Comparison of ENCODE assay signal across 16 cellular contexts in the genomic region with DNA sequence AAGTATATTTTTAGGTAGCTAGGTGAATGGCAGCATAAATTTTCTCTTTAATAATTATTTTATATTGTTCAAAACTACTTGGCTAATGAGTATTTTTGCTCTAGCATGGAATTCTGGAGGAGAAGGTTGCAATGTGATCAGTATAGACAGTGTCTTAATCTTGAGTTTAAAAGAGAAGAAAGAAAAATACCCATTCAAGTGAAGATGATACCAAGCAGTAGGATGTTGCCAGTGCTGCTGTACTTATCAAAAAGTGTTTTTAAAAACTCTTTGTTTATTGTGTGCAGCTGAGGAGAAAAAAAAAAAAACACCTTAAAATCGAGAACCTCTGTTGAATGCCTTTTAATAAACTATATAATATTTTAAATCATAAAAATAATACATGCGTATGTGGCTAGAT. TPM values are rescaled to one million over a fixed set of nuclear protein-coding genes. Genes with fewer than 3 reads are reported as not detected.
A peak's percentile ranks its signal among the peaks of the same experiment; 100 is the strongest.
DNase-seq lines count a peak whose midpoint lies in the region; ATAC-seq and TF ChIP-seq lines count a peak whose summit lies in the region.
"Had no signal": no experiment of that assay in that cellular context is flagged by ENCODE, and none has a peak within 500 bp of the region (broad histone marks: within the 10 kb centered on the region; RNA-seq: fewer than 3 reads in every experiment).

No MANE protein-coding gene starts in this region.

- peaks cover 84% of the 10 kb centered on the region for H3F3A ChIP-seq in Loucy (ENCODE audit: low read depth)

- intact Hi-C loops in HCT116 (cut with micrococcal nuclease), result no loop called here
- intact Hi-C loops in left ventricle myocardium inferior (cut with micrococcal nuclease), result no loop called here
- intact Hi-C loops in gastrocnemius medialis (cut with DNase I; ENCODE audit: low total_unique reads), result no loop called here

- H3K36me3 ChIP-seq in HCT116 (ENCODE audit: control insufficient read depth in 1 of 2, insufficient read depth in 2 of 2, low read length in 2 of 2), result no peaks in the 10 kb centered on the region; a peak in 2 of 4 replicates
- H3K36me3 ChIP-seq in Loucy (ENCODE audit: insufficient read depth, low read length), result peaks cover 99% of the 10 kb centered on the region
- H3K36me3 ChIP-seq in left ventricle myocardium inferior, result no peaks in the 10 kb centered on the region
- no peaks in the 10 kb centered on the region for H3K36me3 ChIP-seq in gastrocnemius medialis
- H3K36me3 ChIP-seq: BE2C had no signal

- TF ChIP-seq RAD21 in HCT116 (IDR thresholded peaks at IDR 0.05; ENCODE audit: low read depth), result no peak

- BruUV-seq in HCT116 (replicated peaks; lab: Mats Ljungman, UMichigan), result TSS peak; percentile 20

- H4K20me1 ChIP-seq in HCT116 (ENCODE audit: insufficient read depth) (peaks cover 19% of the 10 kb centered on the region; the same call in 1 of the 2 replicates), Loucy (ENCODE audit: insufficient read depth, low read length, poor library complexity, severe bottlenecking) (peaks cover 100% of the 10 kb centered on the region)

- H3K9me2 ChIP-seq in HCT116 (ENCODE audit: insufficient read depth) (no peaks in the 10 kb centered on the region), Loucy (replicated peaks; ENCODE audit: low read depth, low read length) (no peaks in the 10 kb centered on the region)

- H3K27me3 ChIP-seq in HCT116 (ENCODE audit: insufficient read depth, low read length) (no peaks in the 10 kb centered on the region), Loucy (ENCODE audit: insufficient read depth, low read length, poor library complexity, severe bottlenecking) (no peaks in the 10 kb centered on the region), left ventricle myocardium inferior (ENCODE audit: low read depth) (no peaks in the 10 kb centered on the region), gastrocnemius medialis (no peaks in the 10 kb centered on the region)
- H3K27me3 ChIP-seq: BE2C had no signal

- DNase-seq in HCT116 (ENCODE audit: low read depth, low spot score), result no peak
- DNase-seq in left ventricle myocardium inferior, result no peak
- DNase-seq in gastrocnemius medialis, result no peak
- DNase-seq in activated naive CD8-positive, alpha-beta T cell treated with anti-CD3 and anti-CD28 coated beads for 36 hours, result no peak
- DNase-seq in MV-4-11 (lab: John Stamatoyannopoulos, UW), result no peak
- DNase-seq: BE2C; CD8-positive, alpha-beta T cell; COR-L47; DMS153; DMS79 treated with DMSO at 0.1 percent for 48 hours; EL; GM23248; H7 had no signal

- H3K79me2 ChIP-seq in HCT116 (ENCODE audit: insufficient read depth, low read length) (peaks cover 100% of the 10 kb centered on the region), Loucy (ENCODE audit: insufficient read depth, low read length) (peaks cover 100% of the 10 kb centered on the region)

- H3K4me1 Mint-ChIP-seq in activated naive CD8-positive, alpha-beta T cell treated with anti-CD3 and anti-CD28 coated beads for 36 hours, result peaks cover 63% of the 10 kb centered on the region

- no peaks in the 10 kb centered on the region for H3K27me3 Mint-ChIP-seq in activated naive CD8-positive, alpha-beta T cell treated with anti-CD3 and anti-CD28 coated beads for 36 hours

- H3K4me2 ChIP-seq in HCT116 (ENCODE audit: low read length) (no peak overlapping the region), Loucy (ENCODE audit: low read depth, low read length, poor library complexity, severe bottlenecking) (peak overlapping the region; percentile 69)
- H3K4me2 ChIP-seq: A549 had no signal

- in situ Hi-C loops in gastrocnemius medialis (cut with MboI; ENCODE audit: low sequenced_read_pairs in 4 of 4), result no loop called here

- H3K27ac ChIP-seq in HCT116 (ENCODE audit: low read depth, low read length) (no peak overlapping the region), left ventricle myocardium inferior (replicated peaks) (peak overlapping the region; percentile 86), gastrocnemius medialis (peak overlapping the region; percentile 74 to 85 (median 82))
- H3K27ac ChIP-seq: A549, C4-2B, GM23248 had no signal

- TF ChIP-seq CTCF in HCT116 (IDR thresholded peaks at IDR 0.05 in 2 of 3, conservative IDR thresholded peaks at IDR 0.05 in 1 of 3; ENCODE audit: borderline replicate concordance in 1 of 3, insufficient read depth in 1 of 3, low read depth in 2 of 3, low read length in 2 of 3), result no peak
- TF ChIP-seq CTCF in Loucy (conservative IDR thresholded peaks at IDR 0.05; ENCODE audit: low read length), result no peak
- TF ChIP-seq CTCF in left ventricle myocardium inferior (IDR thresholded peaks at IDR 0.05; ENCODE audit: borderline replicate concordance), result no peak
- no peak for TF ChIP-seq CTCF in gastrocnemius medialis (IDR thresholded peaks at IDR 0.05 in 4 of 5, conservative IDR thresholded peaks at IDR 0.05 in 1 of 5)

- H2AFZ ChIP-seq in HCT116 (ENCODE audit: low read depth, low read length, poor library complexity, severe bottlenecking), result no peak overlapping the region
- no peak overlapping the region for H2AFZ ChIP-seq in Loucy (ENCODE audit: low read length)
- H2AFZ ChIP-seq: GM23248 had no signal

- H3K36me3 Mint-ChIP-seq in activated naive CD8-positive, alpha-beta T cell treated with anti-CD3 and anti-CD28 coated beads for 36 hours, result peaks cover 56% of the 10 kb centered on the region

- POLR2A ChIA-PET in HCT116 (lab: Charles Lee), result no interaction called here

- H3K9me3 Mint-ChIP-seq in activated naive CD8-positive, alpha-beta T cell treated with anti-CD3 and anti-CD28 coated beads for 36 hours, result peaks cover 21% of the 10 kb centered on the region

- H3K4me1 ChIP-seq in HCT116 (ENCODE audit: control insufficient read depth in 1 of 2, insufficient read depth in 2 of 2, low read length in 2 of 2) (no peaks in the 10 kb centered on the region), Loucy (ENCODE audit: insufficient read depth, low read length, poor library complexity, severe bottlenecking) (peaks cover 71% of the 10 kb centered on the region), left ventricle myocardium inferior (peaks cover 76% of the 10 kb centered on the region), gastrocnemius medialis (peaks cover 25 to 41% of the 10 kb centered on the region in 2 donors)
- H3K4me1 ChIP-seq: A549, BE2C had no signal

- RAD21 ChIA-PET in HCT116 (lab: Charles Lee; ENCODE audit: low non-redundant PET in 1 of 2, low total read pairs in 2 of 2, uncharacterized antibody in 2 of 2, unreplicated experiment in 2 of 2), result no interaction called here

- H3K9ac ChIP-seq in HCT116 (ENCODE audit: low read length) (no peak overlapping the region), Loucy (ENCODE audit: low read depth, low read length, poor library complexity, severe bottlenecking) (no peak overlapping the region)
- H3K9ac ChIP-seq: GM23248 had no signal

- H3K4me3 Mint-ChIP-seq in activated naive CD8-positive, alpha-beta T cell treated with anti-CD3 and anti-CD28 coated beads for 36 hours, result no peak overlapping the region
- H3K4me3 Mint-ChIP-seq: CD8-positive, alpha-beta T cell had no signal

- CTCF ChIA-PET in HCT116 (lab: Charles Lee), result interaction anchor here (1.4 to 1.5 kb wide), 2 partner anchors 15 to 188 kb away, joined by 3 to 8 read pairs; no protein-coding TSS in a partner anchor

- no peak overlapping the region for H3K4me3 ChIP-seq in HCT116 (replicated peaks in 1 of 2; ENCODE audit: low read depth in 1 of 2, low read length in 2 of 2)
- no peak overlapping the region for H3K4me3 ChIP-seq in Loucy (ENCODE audit: low read length, poor library complexity, severe bottlenecking)
- H3K4me3 ChIP-seq in left ventricle myocardium inferior, result peak overlapping the region; percentile 44
- peak overlapping the region in 2 of 4 donors; percentile 1 to 11 for H3K4me3 ChIP-seq in gastrocnemius medialis
- H3K4me3 ChIP-seq: A549, GM23248 had no signal

- no peak overlapping the region for H3K27ac Mint-ChIP-seq in activated naive CD8-positive, alpha-beta T cell treated with anti-CD3 and anti-CD28 coated beads for 36 hours
- H3K27ac Mint-ChIP-seq: CD8-positive, alpha-beta T cell had no signal

- no peak for TF ChIP-seq POLR2A in HCT116 (IDR thresholded peaks at IDR 0.05; ENCODE audit: borderline replicate concordance, extremely low read depth, insufficient read depth, insufficient read length)
- no peak for TF ChIP-seq POLR2A in gastrocnemius medialis (IDR thresholded peaks at IDR 0.05)

- H3K9me3 ChIP-seq in HCT116 (ENCODE audit: control insufficient read depth in 1 of 2, insufficient read depth in 1 of 2, low read depth in 1 of 2, low read length in 2 of 2), result no peaks in the 10 kb centered on the region
- no peaks in the 10 kb centered on the region for H3K9me3 ChIP-seq in Loucy (ENCODE audit: insufficient read depth, low read depth, low read length)
- H3K9me3 ChIP-seq in left ventricle myocardium inferior (replicated peaks), result peaks cover 8% of the 10 kb centered on the region
- no peaks in the 10 kb centered on the region for H3K9me3 ChIP-seq in gastrocnemius medialis
- H3K9me3 ChIP-seq: BE2C had no signal

- ATAC-seq in HCT116 (no peak), gastrocnemius medialis (no peak)
- ATAC-seq: A549; CD8-positive, alpha-beta T cell had no signal

TF ChIP-seq in HCT116, 20 proteins besides CTCF, POLR2A, EP300 and RAD21 (continues in another document):
- TF ChIP-seq POLR2AphosphoS5 (IDR thresholded peaks at IDR 0.05; ENCODE audit: low read depth, low read length) (no peak), YY1 (IDR thresholded peaks at IDR 0.05; ENCODE audit: extremely low read depth, insufficient replicate concordance, low read depth, low read length) (no peak)
- TF ChIP-seq, protein P1, sequence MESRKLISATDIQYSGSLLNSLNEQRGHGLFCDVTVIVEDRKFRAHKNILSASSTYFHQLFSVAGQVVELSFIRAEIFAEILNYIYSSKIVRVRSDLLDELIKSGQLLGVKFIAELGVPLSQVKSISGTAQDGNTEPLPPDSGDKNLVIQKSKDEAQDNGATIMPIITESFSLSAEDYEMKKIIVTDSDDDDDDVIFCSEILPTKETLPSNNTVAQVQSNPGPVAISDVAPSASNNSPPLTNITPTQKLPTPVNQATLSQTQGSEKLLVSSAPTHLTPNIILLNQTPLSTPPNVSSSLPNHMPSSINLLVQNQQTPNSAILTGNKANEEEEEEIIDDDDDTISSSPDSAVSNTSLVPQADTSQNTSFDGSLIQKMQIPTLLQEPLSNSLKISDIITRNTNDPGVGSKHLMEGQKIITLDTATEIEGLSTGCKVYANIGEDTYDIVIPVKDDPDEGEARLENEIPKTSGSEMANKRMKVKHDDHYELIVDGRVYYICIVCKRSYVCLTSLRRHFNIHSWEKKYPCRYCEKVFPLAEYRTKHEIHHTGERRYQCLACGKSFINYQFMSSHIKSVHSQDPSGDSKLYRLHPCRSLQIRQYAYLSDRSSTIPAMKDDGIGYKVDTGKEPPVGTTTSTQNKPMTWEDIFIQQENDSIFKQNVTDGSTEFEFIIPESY (IDR thresholded peaks at IDR 0.05; ENCODE audit: extremely low read depth, insufficient replicate concordance, low read length), result no peak
- TF ChIP-seq, protein P2, sequence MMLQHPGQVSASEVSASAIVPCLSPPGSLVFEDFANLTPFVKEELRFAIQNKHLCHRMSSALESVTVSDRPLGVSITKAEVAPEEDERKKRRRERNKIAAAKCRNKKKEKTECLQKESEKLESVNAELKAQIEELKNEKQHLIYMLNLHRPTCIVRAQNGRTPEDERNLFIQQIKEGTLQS (IDR thresholded peaks at IDR 0.05), result no peak

RNA-seq across cellular contexts. Expression of gene STT3B, which starts 47.9 kb away (rescaled TPM):
- total RNA-seq in HCT116 (2021; ENCODE audit: unreplicated experiment) (131 TPM), left ventricle myocardium inferior (82.1 TPM), gastrocnemius medialis (10 to 100 TPM; 62.4 to 99.3 (median 69.0) TPM)
- 42.6 and 54.3 TPM in 2 replicates for polyA plus RNA-seq in HCT116 (2012)
- total RNA-seq in activated naive CD8-positive, alpha-beta T cell treated with anti-CD3 and anti-CD28 coated beads for 36 hours, result 100 to 1,000 TPM; 113 to 115 TPM
